Comparison of ENCODE assay signal across 24 cellular contexts in the genomic region with DNA sequence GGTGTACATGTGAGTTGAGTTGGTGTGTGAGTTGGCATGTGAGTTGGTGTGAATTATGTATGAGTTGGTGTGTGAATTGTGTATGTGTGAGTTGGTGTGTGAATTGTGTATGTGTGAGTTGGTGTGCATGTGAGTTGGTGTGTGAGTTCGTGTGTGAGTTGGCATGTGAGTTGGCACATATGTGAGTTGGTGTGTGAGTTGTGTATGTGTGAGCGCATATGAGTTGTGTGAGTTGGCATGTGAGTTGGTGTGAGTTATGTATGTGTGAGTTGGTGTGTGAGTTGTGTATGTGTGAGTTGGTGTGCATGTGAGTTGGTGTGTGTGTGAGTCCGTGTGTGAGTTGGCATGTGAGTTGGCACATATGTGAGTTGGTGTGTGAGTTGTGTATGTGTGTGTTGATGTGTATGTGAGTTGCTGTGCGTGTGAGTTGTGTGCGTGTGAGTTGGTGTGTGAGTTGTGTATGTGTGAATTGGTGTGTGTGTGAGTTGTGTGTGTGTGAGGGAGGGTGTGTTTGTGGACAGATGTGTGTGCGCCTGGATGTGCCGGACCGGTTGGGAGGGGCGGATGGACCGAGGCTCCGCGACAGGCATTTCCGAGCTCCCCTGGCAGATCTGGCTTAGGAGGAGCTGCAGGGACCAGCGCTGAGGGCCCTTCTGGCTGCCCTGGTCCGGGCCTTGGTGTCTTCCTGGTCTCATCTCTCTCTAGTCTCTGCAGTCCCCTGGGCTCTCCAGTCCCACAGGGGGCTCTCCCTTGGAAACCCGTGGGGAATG.
DNase-seq lines count a peak whose midpoint lies in the region; ATAC-seq and TF ChIP-seq lines count a peak whose summit lies in the region.
"Had no signal": no experiment of that assay in that cellular context is flagged by ENCODE, and none has a peak within 500 bp of the region (broad histone marks: within the 10 kb centered on the region; RNA-seq: fewer than 3 reads in every experiment).

No MANE protein-coding gene starts in this region.

- H3K4me3 Mint-ChIP-seq in progenitor cell of endocrine pancreas (ENCODE audit: low read depth): no peak overlapping the region
- H3K4me3 Mint-ChIP-seq: activated naive CD8-positive, alpha-beta T cell treated with anti-CD3 and anti-CD28 coated beads, Interleukin-2, amount 50 U/mL, for 24 hours; activated T-helper 1 cell treated with anti-CD3 and anti-CD28 coated beads, Interleukin-12 subunit alpha, Interleukin-12 subunit beta, Interleukin-2, Interleukin-4 antibody, amounts not matched to agents 30 ng/mL and 10 ng/mL and 1 ng/mL, durations not matched to agents 14 hours and 24 hours and 36 hours; CD8-positive, alpha-beta T cell; mesothelial cell of epicardium; natural killer cell treated with Interleukin-12 subunit alpha and Interleukin-12 subunit beta and Interleukin-15 and Interleukin-18, amount 100 ng/mL, for 72 hours; T-helper 2 cell treated with Interferon-gamma antibody and Interleukin-4, amounts not matched to agents 5 μg/mL and 100 μg/mL, for 36 hours had no signal

- DNase-seq in right cardiac atrium (peak in 2 of 3 donors; percentile 63 to 65), cardiac septum (ENCODE audit: low spot score) (no peak), RWPE1 (ENCODE audit: low spot score) (no peak), erythroblast (lab: John Stamatoyannopoulos, UW) (peak; percentile 35 to 41), progenitor cell of endocrine pancreas (ENCODE audit: low spot score, unreplicated experiment) (no peak)
- no peak for DNase-seq in activated CD4-positive, CD25-positive, alpha-beta regulatory T cell treated with anti-CD3 and anti-CD28 coated beads, Interleukin-2, amount 50 U/mL, for 72 hours
- DNase-seq in activated CD4-positive, alpha-beta T cell treated with anti-CD3 and anti-CD28 coated beads, Interleukin-2, amount 50 U/mL, for 48 hours: no peak
- DNase-seq: activated CD4-positive, CD25-positive, alpha-beta regulatory T cell; activated naive CD8-positive, alpha-beta T cell treated with anti-CD3 and anti-CD28 coated beads, Interleukin-2, amount 50 U/mL, for 24 hours; CD8-positive, alpha-beta T cell; dermis blood vessel endothelial cell; GM23248; Kasumi-1; NCI-H1105; NCI-H2081 treated with DMSO at 0.1 percent for 48 hours; psoas muscle; SIG-M5; spleen had no signal

- H3K9me3 ChIP-seq in right cardiac atrium (ENCODE audit: control insufficient read depth, low read length): no peaks in the 10 kb centered on the region
- H3K9me3 ChIP-seq: psoas muscle, spleen had no signal

- CTCF ChIA-PET in RWPE1 (lab: Yijun Ruan, JAX): no interaction called here

- POLR2A ChIA-PET in RWPE1 (lab: Yijun Ruan, JAX; ENCODE audit: low non-redundant PET): no interaction called here

- no peak overlapping the region for H3K27ac Mint-ChIP-seq in progenitor cell of endocrine pancreas
- H3K27ac Mint-ChIP-seq: activated naive CD8-positive, alpha-beta T cell treated with anti-CD3 and anti-CD28 coated beads, Interleukin-2, amount 50 U/mL, for 24 hours; activated T-helper 1 cell treated with anti-CD3 and anti-CD28 coated beads, Interleukin-12 subunit alpha, Interleukin-12 subunit beta, Interleukin-2, Interleukin-4 antibody, amounts not matched to agents 30 ng/mL and 10 ng/mL and 1 ng/mL, durations not matched to agents 14 hours and 24 hours and 36 hours; CD8-positive, alpha-beta T cell; mesothelial cell of epicardium; natural killer cell treated with Interleukin-12 subunit alpha and Interleukin-12 subunit beta and Interleukin-15 and Interleukin-18, amount 100 ng/mL, for 72 hours; T-helper 2 cell treated with Interferon-gamma antibody and Interleukin-4, amounts not matched to agents 5 μg/mL and 100 μg/mL, for 36 hours had no signal

- peaks cover 6% of the 10 kb centered on the region for H3K4me1 Mint-ChIP-seq in progenitor cell of endocrine pancreas (ENCODE audit: low read depth)

- H3K9me3 Mint-ChIP-seq in progenitor cell of endocrine pancreas (ENCODE audit: low read depth): no peaks in the 10 kb centered on the region
- H3K9me3 Mint-ChIP-seq: activated naive CD8-positive, alpha-beta T cell treated with anti-CD3 and anti-CD28 coated beads, Interleukin-2, amount 50 U/mL, for 24 hours; activated T-helper 1 cell treated with anti-CD3 and anti-CD28 coated beads, Interleukin-12 subunit alpha, Interleukin-12 subunit beta, Interleukin-2, Interleukin-4 antibody, amounts not matched to agents 30 ng/mL and 10 ng/mL and 1 ng/mL, durations not matched to agents 14 hours and 24 hours and 36 hours; CD8-positive, alpha-beta T cell; mesothelial cell of epicardium; natural killer cell treated with Interleukin-12 subunit alpha and Interleukin-12 subunit beta and Interleukin-15 and Interleukin-18, amount 100 ng/mL, for 72 hours; T-helper 2 cell treated with Interferon-gamma antibody and Interleukin-4, amounts not matched to agents 5 μg/mL and 100 μg/mL, for 36 hours had no signal

- no peaks in the 10 kb centered on the region for H3K36me3 ChIP-seq in urinary bladder (ENCODE audit: insufficient read depth)
- H3K36me3 ChIP-seq: spleen had no signal

- TF ChIP-seq POLR2A in erythroblast (IDR thresholded peaks at IDR 0.05; ENCODE audit: low read length): no peak

- ATAC-seq in right cardiac atrium: peak in 1 of 2 donors; percentile 5
- ATAC-seq: activated naive CD8-positive, alpha-beta T cell treated with anti-CD3 and anti-CD28 coated beads, Interleukin-2, amount 50 U/mL, for 24 hours; CD8-positive, alpha-beta T cell; psoas muscle had no signal

- peaks cover 4% of the 10 kb centered on the region for H3K4me1 ChIP-seq in right cardiac atrium (ENCODE audit: control insufficient read depth, insufficient read depth, low read length)
- no peaks in the 10 kb centered on the region for H3K4me1 ChIP-seq in urinary bladder (ENCODE audit: insufficient read depth)

- WGBS in right cardiac atrium: 54% methylated on average over 16 of the region's 16 CpGs
- 67% methylated on average over 16 of the region's 16 CpGs for WGBS in urinary bladder

- H3K4me3 ChIP-seq in right cardiac atrium (ENCODE audit: low read length) (no peak overlapping the region), urinary bladder (ENCODE audit: low read depth, low read length) (no peak overlapping the region)
- H3K4me3 ChIP-seq: GM23248, psoas muscle, spleen had no signal

- TF ChIP-seq CTCF in RWPE1 (conservative IDR thresholded peaks at IDR 0.05; ENCODE audit: low read depth) (no peak), progenitor cell of endocrine pancreas (IDR thresholded peaks at IDR 0.05; ENCODE audit: unreplicated experiment) (no peak)

- H3K27me3 ChIP-seq in right cardiac atrium (ENCODE audit: control insufficient read depth, insufficient read depth): no peaks in the 10 kb centered on the region

- intact Hi-C loops in right cardiac atrium (cut with DNase I): no loop called here
- intact Hi-C loops in cardiac septum (cut with DNase I): no loop called here

- H3K27ac ChIP-seq in right cardiac atrium (ENCODE audit: low read length) (no peak overlapping the region), RWPE1 (peak overlapping the region; percentile 46), urinary bladder (ENCODE audit: low read depth) (peak overlapping the region; percentile 16)
- H3K27ac ChIP-seq: epithelial cell of prostate, GM23248, psoas muscle had no signal

- no peaks in the 10 kb centered on the region for H3K36me3 Mint-ChIP-seq in progenitor cell of endocrine pancreas (ENCODE audit: insufficient read depth)
- H3K36me3 Mint-ChIP-seq: CD8-positive, alpha-beta T cell; natural killer cell treated with Interleukin-12 subunit alpha and Interleukin-12 subunit beta and Interleukin-15 and Interleukin-18, amount 100 ng/mL, for 72 hours had no signal

- H3K27me3 Mint-ChIP-seq in progenitor cell of endocrine pancreas: peaks cover 4% of the 10 kb centered on the region

Comparison
In these comparisons a context has a peak if more than half of its experiments do, and no peak if none do; other contexts are left out.
1. DNase-seq: peak in right cardiac atrium (2 of 3) and erythroblast (2 of 2); none in cardiac septum (single experiment), RWPE1 (single experiment), activated CD4-positive, CD25-positive, alpha-beta regulatory T cell treated with anti-CD3 and anti-CD28 coated beads, Interleukin-2, amount 50 U/mL, for 72 hours (single experiment), progenitor cell of endocrine pancreas (single experiment) and activated CD4-positive, alpha-beta T cell treated with anti-CD3 and anti-CD28 coated beads, Interleukin-2, amount 50 U/mL, for 48 hours (0 of 2).